Comparison of ENCODE assay signal across 8 cellular contexts in the genomic region with DNA sequence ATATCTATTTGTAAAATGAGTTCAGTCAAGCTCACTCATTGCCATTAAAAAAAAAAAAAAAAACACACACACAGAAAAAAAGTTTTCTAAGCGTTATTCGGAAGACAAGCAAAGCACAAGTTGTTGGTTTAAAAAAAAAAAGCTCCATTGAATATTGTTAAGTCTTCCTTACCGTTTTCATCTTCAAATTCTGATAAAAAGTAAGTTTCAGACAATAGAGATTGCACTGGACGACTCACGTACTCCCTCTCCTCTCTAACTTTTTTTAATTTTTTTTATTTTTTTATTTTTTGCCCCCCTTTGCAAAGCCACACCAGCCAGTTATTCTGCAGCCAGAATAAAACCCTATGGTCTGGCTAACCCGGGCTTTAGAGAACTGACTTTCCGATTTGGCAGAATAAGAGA. TPM values are rescaled to one million over a fixed set of nuclear protein-coding genes. Genes with fewer than 3 reads are reported as not detected.
DNase-seq lines count a peak whose midpoint lies in the region; ATAC-seq and TF ChIP-seq lines count a peak whose summit lies in the region.

No MANE protein-coding gene starts in this region.

- H3K36me3 ChIP-seq in HEK293 (ENCODE audit: control insufficient read depth in 2 of 2, insufficient read depth in 1 of 2, low read length in 2 of 2) (no peaks in the 10 kb centered on the region), SU-DHL-6 (ENCODE audit: low read length) (no peaks in the 10 kb centered on the region), hepatocyte (replicated peaks; ENCODE audit: insufficient read depth, low read depth) (no peaks in the 10 kb centered on the region)

- under 1% methylated on average over 7 of the region's 7 CpGs for WGBS in hepatocyte (ENCODE audit: low lambda C conversion rate, missing lambda C conversion rate)

- H3K4me2 ChIP-seq in SU-DHL-6 (ENCODE audit: low read depth, low read length, poor library complexity, severe bottlenecking), result peak overlapping the region; percentile 99
- H3K4me2 ChIP-seq in hepatocyte, result peak overlapping the region; percentile 87

- H4K20me1 ChIP-seq in SU-DHL-6 (ENCODE audit: low read depth, low read length) (no peaks in the 10 kb centered on the region), hepatocyte (ENCODE audit: insufficient read depth, poor library complexity, severe bottlenecking) (no peaks in the 10 kb centered on the region)

- TF ChIP-seq CTCF in HEK293 (tag by site-specific recombination; IDR thresholded peaks at IDR 0.05) (no peak), SU-DHL-6 (IDR thresholded peaks at IDR 0.05; ENCODE audit: insufficient read depth, low read length, poor library complexity, severe bottlenecking) (no peak), hepatocyte (IDR thresholded peaks at IDR 0.05; ENCODE audit: poor library complexity) (no peak)

- peaks cover 12% of the 10 kb centered on the region for H3F3A ChIP-seq in SU-DHL-6 (ENCODE audit: insufficient read depth)

- peak overlapping the region; percentile 89 for H2AFZ ChIP-seq in SU-DHL-6 (ENCODE audit: low read depth, low read length, severe bottlenecking)
- H2AFZ ChIP-seq in hepatocyte, result peak overlapping the region; percentile 68

- POLR2A ChIA-PET in HEK293 (lab: Yijun Ruan, JAX), result interaction anchor here (0.6 to 1.6 kb wide), 4 partner anchors 148 to 378 kb away, joined by 3 to 5 read pairs (median 4); no protein-coding TSS in a partner anchor

- H3K4me1 ChIP-seq in HEK293 (ENCODE audit: control insufficient read depth, insufficient read depth, low read length) (peaks cover 22% of the 10 kb centered on the region), hepatocyte (ENCODE audit: insufficient read depth) (peaks cover 5% of the 10 kb centered on the region)

- H3K9me3 ChIP-seq in HEK293 (ENCODE audit: control insufficient read depth, insufficient read depth, low read depth, low read length), result no peaks in the 10 kb centered on the region
- H3K9me3 ChIP-seq in SU-DHL-6 (ENCODE audit: insufficient read depth, low read length), result no peaks in the 10 kb centered on the region
- H3K9me3 ChIP-seq in hepatocyte (ENCODE audit: low read depth), result no peaks in the 10 kb centered on the region

- H3K27me3 ChIP-seq in SU-DHL-6 (ENCODE audit: low read length) (no peaks in the 10 kb centered on the region), hepatocyte (no peaks in the 10 kb centered on the region)

- H3K27me3 Mint-ChIP-seq in stimulated activated naive B cell treated with anti-CD40 and anti-IgM and Interleukin-4, amounts not matched to agents 10 μg/mL and 1 μg/mL and 100 μg/mL, for 72 hours, result no peaks in the 10 kb centered on the region

- H3K4me3 Mint-ChIP-seq in stimulated activated naive B cell treated with anti-CD40 and anti-IgM and Interleukin-4, amounts not matched to agents 10 μg/mL and 1 μg/mL and 100 μg/mL, for 72 hours, result no peak overlapping the region

- peak; percentile 29 to 39 for ATAC-seq in stimulated activated naive B cell treated with anti-CD40 and anti-IgM and Interleukin-4, amounts not matched to agents 10 μg/mL and 1 μg/mL and 100 μg/mL, for 72 hours (replicated peaks)
- no peak for ATAC-seq in GM21381 (IDR thresholded peaks at IDR 0.05; ENCODE audit: unreplicated experiment)

- H3K79me2 ChIP-seq in SU-DHL-6 (ENCODE audit: insufficient read depth, low read length), result no peaks in the 10 kb centered on the region
- peaks cover 31% of the 10 kb centered on the region for H3K79me2 ChIP-seq in hepatocyte

- CTCF ChIA-PET in HEK293 (lab: Yijun Ruan, JAX), result interaction anchor here (0.6 to 3.9 kb wide), 6 partner anchors 152 to 670 kb away, joined by 3 to 48 read pairs (median 3); no protein-coding TSS in a partner anchor

- peak overlapping the region; percentile 94 for H3K27ac Mint-ChIP-seq in stimulated activated naive B cell treated with anti-CD40 and anti-IgM and Interleukin-4, amounts not matched to agents 10 μg/mL and 1 μg/mL and 100 μg/mL, for 72 hours

- H3K36me3 Mint-ChIP-seq in stimulated activated naive B cell treated with anti-CD40 and anti-IgM and Interleukin-4, amounts not matched to agents 10 μg/mL and 1 μg/mL and 100 μg/mL, for 72 hours, result no peaks in the 10 kb centered on the region

- H3K27ac ChIP-seq in HEK293 (ENCODE audit: extremely low read depth, low read depth, low read length) (peak overlapping the region; percentile 85), SU-DHL-6 (ENCODE audit: low read depth, low read length) (peak overlapping the region; percentile 56), hepatocyte (peak overlapping the region; percentile 93)

- peak overlapping the region; percentile 53 for H3K9ac ChIP-seq in SU-DHL-6 (ENCODE audit: low read length)

- no peaks in the 10 kb centered on the region for H3K9me3 Mint-ChIP-seq in stimulated activated naive B cell treated with anti-CD40 and anti-IgM and Interleukin-4, amounts not matched to agents 10 μg/mL and 1 μg/mL and 100 μg/mL, for 72 hours

- DNase-seq in DMS53 treated with DMSO at 0.1 percent for 48 hours (lab: John Stamatoyannopoulos, UW; ENCODE audit: unreplicated experiment) (peak; percentile 21), hepatocyte (ENCODE audit: low spot score) (peak; percentile 11), NOMO-1 treated with DMSO at 0.1 percent for 48 hours (lab: John Stamatoyannopoulos, UW; ENCODE audit: unreplicated experiment) (no peak), hypothalamus (lab: John Stamatoyannopoulos, UW) (no peak)
- DNase-seq in stimulated activated naive B cell treated with anti-CD40 and anti-IgM and Interleukin-4, amounts not matched to agents 10 μg/mL and 1 μg/mL and 100 μg/mL, for 72 hours, result no peak

- peaks cover 3 to 9% of the 10 kb centered on the region in 2 donors for H3K4me1 Mint-ChIP-seq in stimulated activated naive B cell treated with anti-CD40 and anti-IgM and Interleukin-4, amounts not matched to agents 10 μg/mL and 1 μg/mL and 100 μg/mL, for 72 hours

- H3K4me3 ChIP-seq in HEK293 (ENCODE audit: low read depth, low read length) (peak overlapping the region; percentile 54), SU-DHL-6 (ENCODE audit: insufficient read depth, low read length, poor library complexity, severe bottlenecking) (peak overlapping the region; percentile 61), hepatocyte (peak overlapping the region; percentile 54)

- H3K9me2 ChIP-seq in SU-DHL-6 (replicated peaks; ENCODE audit: insufficient read depth, low read length), result no peaks in the 10 kb centered on the region
- no peaks in the 10 kb centered on the region for H3K9me2 ChIP-seq in hepatocyte (replicated peaks; ENCODE audit: insufficient read depth)

TF ChIP-seq in HEK293, 187 proteins besides CTCF, POLR2A, EP300 and RAD21 (continues in another document):
- TF ChIP-seq ZNF660 (tag by site-specific recombination; IDR thresholded peaks at IDR 0.05), result no peak
- no peak for TF ChIP-seq ZNF423 (tag by site-specific recombination; IDR thresholded peaks at IDR 0.05)
- TF ChIP-seq, protein P1, sequence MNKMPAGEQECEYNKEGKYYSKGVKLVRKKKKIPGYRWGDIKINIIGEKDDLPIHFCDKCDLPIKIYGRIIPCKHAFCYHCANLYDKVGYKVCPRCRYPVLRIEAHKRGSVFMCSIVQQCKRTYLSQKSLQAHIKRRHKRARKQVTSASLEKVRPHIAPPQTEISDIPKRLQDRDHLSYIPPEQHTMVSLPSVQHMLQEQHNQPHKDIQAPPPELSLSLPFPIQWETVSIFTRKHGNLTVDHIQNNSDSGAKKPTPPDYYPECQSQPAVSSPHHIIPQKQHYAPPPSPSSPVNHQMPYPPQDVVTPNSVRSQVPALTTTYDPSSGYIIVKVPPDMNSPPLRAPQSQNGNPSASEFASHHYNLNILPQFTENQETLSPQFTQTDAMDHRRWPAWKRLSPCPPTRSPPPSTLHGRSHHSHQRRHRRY (tag by site-specific recombination; IDR thresholded peaks at IDR 0.05), result no peak
- TF ChIP-seq ZNF768 (tag by site-specific recombination; IDR thresholded peaks at IDR 0.05), result no peak
- TF ChIP-seq, protein P2, sequence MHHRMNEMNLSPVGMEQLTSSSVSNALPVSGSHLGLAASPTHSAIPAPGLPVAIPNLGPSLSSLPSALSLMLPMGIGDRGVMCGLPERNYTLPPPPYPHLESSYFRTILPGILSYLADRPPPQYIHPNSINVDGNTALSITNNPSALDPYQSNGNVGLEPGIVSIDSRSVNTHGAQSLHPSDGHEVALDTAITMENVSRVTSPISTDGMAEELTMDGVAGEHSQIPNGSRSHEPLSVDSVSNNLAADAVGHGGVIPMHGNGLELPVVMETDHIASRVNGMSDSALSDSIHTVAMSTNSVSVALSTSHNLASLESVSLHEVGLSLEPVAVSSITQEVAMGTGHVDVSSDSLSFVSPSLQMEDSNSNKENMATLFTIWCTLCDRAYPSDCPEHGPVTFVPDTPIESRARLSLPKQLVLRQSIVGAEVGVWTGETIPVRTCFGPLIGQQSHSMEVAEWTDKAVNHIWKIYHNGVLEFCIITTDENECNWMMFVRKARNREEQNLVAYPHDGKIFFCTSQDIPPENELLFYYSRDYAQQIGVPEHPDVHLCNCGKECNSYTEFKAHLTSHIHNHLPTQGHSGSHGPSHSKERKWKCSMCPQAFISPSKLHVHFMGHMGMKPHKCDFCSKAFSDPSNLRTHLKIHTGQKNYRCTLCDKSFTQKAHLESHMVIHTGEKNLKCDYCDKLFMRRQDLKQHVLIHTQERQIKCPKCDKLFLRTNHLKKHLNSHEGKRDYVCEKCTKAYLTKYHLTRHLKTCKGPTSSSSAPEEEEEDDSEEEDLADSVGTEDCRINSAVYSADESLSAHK (tag by site-specific recombination; IDR thresholded peaks at IDR 0.05), result no peak
- TF ChIP-seq ZNF350 (tag by site-specific recombination; IDR thresholded peaks at IDR 0.05), result no peak
- TF ChIP-seq, protein P3, sequence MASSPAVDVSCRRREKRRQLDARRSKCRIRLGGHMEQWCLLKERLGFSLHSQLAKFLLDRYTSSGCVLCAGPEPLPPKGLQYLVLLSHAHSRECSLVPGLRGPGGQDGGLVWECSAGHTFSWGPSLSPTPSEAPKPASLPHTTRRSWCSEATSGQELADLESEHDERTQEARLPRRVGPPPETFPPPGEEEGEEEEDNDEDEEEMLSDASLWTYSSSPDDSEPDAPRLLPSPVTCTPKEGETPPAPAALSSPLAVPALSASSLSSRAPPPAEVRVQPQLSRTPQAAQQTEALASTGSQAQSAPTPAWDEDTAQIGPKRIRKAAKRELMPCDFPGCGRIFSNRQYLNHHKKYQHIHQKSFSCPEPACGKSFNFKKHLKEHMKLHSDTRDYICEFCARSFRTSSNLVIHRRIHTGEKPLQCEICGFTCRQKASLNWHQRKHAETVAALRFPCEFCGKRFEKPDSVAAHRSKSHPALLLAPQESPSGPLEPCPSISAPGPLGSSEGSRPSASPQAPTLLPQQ (tag by site-specific recombination; IDR thresholded peaks at IDR 0.05), result no peak
- TF ChIP-seq ZNF707 (tag by site-specific recombination; IDR thresholded peaks at IDR 0.05), result no peak
- TF ChIP-seq ZNF239 (tag by site-specific recombination; IDR thresholded peaks at IDR 0.05), result no peak
- no peak for TF ChIP-seq SP7 (tag by site-specific recombination; IDR thresholded peaks at IDR 0.05)
- no peak for TF ChIP-seq ZNF266 (tag by site-specific recombination; IDR thresholded peaks at IDR 0.05; ENCODE audit: low read depth)

RNA-seq across cellular contexts. Expression of a gene that starts 0.5 kb away (rescaled TPM):
- 10.4 and 21.0 TPM in 2 replicates for total RNA-seq in hepatocyte
- polyA plus RNA-seq in hepatocyte, result 3.4 and 5.9 TPM in 2 replicates

Comparison
In these comparisons a context has a peak if more than half of its experiments do, and no peak if none do; other contexts are left out.
1. DNase-seq: peak in DMS53 treated with DMSO at 0.1 percent for 48 hours (single experiment) and hepatocyte (single experiment); none in stimulated activated naive B cell treated with anti-CD40 and anti-IgM and Interleukin-4, amounts not matched to agents 10 μg/mL and 1 μg/mL and 100 μg/mL, for 72 hours (single experiment), NOMO-1 treated with DMSO at 0.1 percent for 48 hours (single experiment) and hypothalamus (0 of 51).
2. Peak in every context shown above with its lines, with median percentiles within 50 percentile points of each other: H3K27ac ChIP-seq and H3K4me3 ChIP-seq.